Comparison of ENCODE assay signal across 12 cellular contexts in genomic region chr9:130021123-130021522, GRCh38. TPM values are rescaled to one million over a fixed set of nuclear protein-coding genes. Genes with fewer than 3 reads are reported as not detected.
DNase-seq lines count a peak whose midpoint lies in the region; ATAC-seq and TF ChIP-seq lines count a peak whose summit lies in the region.
"Had no signal": no experiment of that assay in that cellular context is flagged by ENCODE, and none has a peak within 500 bp of the region (broad histone marks: within the 10 kb centered on the region; RNA-seq: fewer than 3 reads in every experiment).

No MANE protein-coding gene starts in this region.

- no peak for TF ChIP-seq CTCF in CD4-positive, alpha-beta T cell (IDR thresholded peaks at IDR 0.05)
- TF ChIP-seq CTCF in KMS-11 (conservative IDR thresholded peaks at IDR 0.05; ENCODE audit: low read depth, low read length): no peak
- no peak for TF ChIP-seq CTCF in natural killer cell (IDR thresholded peaks at IDR 0.05)
- no peak for TF ChIP-seq CTCF in Caco-2 (IDR thresholded peaks at IDR 0.05; ENCODE audit: insufficient read depth in 1 of 2, low read depth in 1 of 2, low read length in 1 of 2, severe bottlenecking in 1 of 2, unreplicated experiment in 1 of 2)

- H3K4me1 ChIP-seq in KMS-11 (ENCODE audit: low read depth, poor library complexity, severe bottlenecking): peaks cover 81% of the 10 kb centered on the region
- peaks cover 8% of the 10 kb centered on the region for H3K4me1 ChIP-seq in Caco-2
- H3K4me1 ChIP-seq in HAP-1: peaks cover 13% of the 10 kb centered on the region

- POLR2A ChIA-PET in CD4-positive, alpha-beta T cell (lab: Charles Lee): interaction anchor here (1.8 kb wide), 1 partner anchor 133 kb away, joined by 4 read pairs; no protein-coding TSS in a partner anchor
- POLR2A ChIA-PET in Caco-2 (lab: Charles Lee): no interaction called here

- CTCF ChIA-PET in CD4-positive, alpha-beta T cell (lab: Charles Lee): interaction anchor here (3.2 kb wide), 1 partner anchor 10 kb away, joined by 16 read pairs; no protein-coding TSS in a partner anchor
- CTCF ChIA-PET in Caco-2 (lab: Charles Lee): no interaction called here

- peaks cover 3% of the 10 kb centered on the region for H3K9me3 ChIP-seq in CD4-positive, alpha-beta T cell (ENCODE audit: control insufficient read depth, low read length)
- peaks cover 3% of the 10 kb centered on the region; the same call in 1 of the 2 replicates for H3K9me3 ChIP-seq in Caco-2
- no peaks in the 10 kb centered on the region for H3K9me3 ChIP-seq in HAP-1

- no peak overlapping the region for H2AFZ ChIP-seq in KMS-11 (ENCODE audit: low read depth)

- no peaks in the 10 kb centered on the region for H3K9me3 Mint-ChIP-seq in CD4-positive, alpha-beta T cell
- H3K9me3 Mint-ChIP-seq in natural killer cell: no peaks in the 10 kb centered on the region
- no peaks in the 10 kb centered on the region for H3K9me3 Mint-ChIP-seq in Caco-2 (ENCODE audit: unreplicated experiment)

- intact Hi-C loops in CD4-positive, alpha-beta T cell (cut with DNase I, micrococcal nuclease): no loop called here
- intact Hi-C loops in natural killer cell (cut with micrococcal nuclease) (no loop called here), Caco-2 (cut with micrococcal nuclease; ENCODE audit: unreplicated experiment) (no loop called here)

- H3K4me3 ChIP-seq in KMS-11 (IDR thresholded peaks at IDR 0.05; ENCODE audit: insufficient read depth, low read depth, low read length) (no peak overlapping the region), Caco-2 (ENCODE audit: low read depth, low read length) (no peak overlapping the region), HAP-1 (no peak overlapping the region)
- H3K4me3 ChIP-seq: smooth muscle cell had no signal

- H3K36me3 ChIP-seq in KMS-11 (ENCODE audit: insufficient read depth) (no peaks in the 10 kb centered on the region), Caco-2 (ENCODE audit: control insufficient read depth, insufficient read depth, low read length) (no peaks in the 10 kb centered on the region), HAP-1 (replicated peaks) (no peaks in the 10 kb centered on the region; the same call in 1 of the 2 replicates)

- no TSS peak for BruUV-seq in Caco-2 (replicated peaks; lab: Mats Ljungman, UMichigan)

- no peaks in the 10 kb centered on the region for H3K27me3 ChIP-seq in CD4-positive, alpha-beta T cell (ENCODE audit: control insufficient read depth, insufficient read depth, low read length)
- H3K27me3 ChIP-seq in KMS-11 (ENCODE audit: insufficient read depth, low read depth) (no peaks in the 10 kb centered on the region), Caco-2 (replicated peaks; ENCODE audit: control insufficient read depth, insufficient read depth, low read length) (no peaks in the 10 kb centered on the region), HAP-1 (ENCODE audit: low read depth) (no peaks in the 10 kb centered on the region)

- H3K27ac Mint-ChIP-seq in CD4-positive, alpha-beta T cell: peak overlapping the region; percentile 81
- H3K27ac Mint-ChIP-seq in natural killer cell: peak overlapping the region; percentile 45 to 84
- no peak overlapping the region for H3K27ac Mint-ChIP-seq in Caco-2 (ENCODE audit: unreplicated experiment)

- no peaks in the 10 kb centered on the region for H4K20me1 ChIP-seq in KMS-11 (ENCODE audit: insufficient read depth)

- H3K4me2 ChIP-seq in KMS-11: peak overlapping the region; percentile 19; the same call in 1 of the 2 replicates
- H3K4me2 ChIP-seq: smooth muscle cell had no signal

- ATAC-seq in CD4-positive, alpha-beta T cell (ENCODE audit: poor library complexity): no peak
- ATAC-seq in natural killer cell (no peak), HG03280 (IDR thresholded peaks at IDR 0.05; ENCODE audit: unreplicated experiment) (no peak), GM18858 (IDR thresholded peaks at IDR 0.05; ENCODE audit: unreplicated experiment) (no peak)

- peaks cover 65% of the 10 kb centered on the region for H3K79me2 ChIP-seq in KMS-11 (ENCODE audit: insufficient read depth, low read depth)

- no peak overlapping the region for H3K9ac ChIP-seq in KMS-11

- H3K27me3 Mint-ChIP-seq in CD4-positive, alpha-beta T cell: no peaks in the 10 kb centered on the region
- no peaks in the 10 kb centered on the region for H3K27me3 Mint-ChIP-seq in natural killer cell (ENCODE audit: low read depth in 2 of 2)
- H3K27me3 Mint-ChIP-seq in Caco-2 (ENCODE audit: insufficient read depth, unreplicated experiment): no peaks in the 10 kb centered on the region

- no peak overlapping the region for H3K27ac ChIP-seq in CD4-positive, alpha-beta T cell (ENCODE audit: low read depth, low read length)
- H3K27ac ChIP-seq in KMS-11 (no peak overlapping the region), caudate nucleus (ENCODE audit: low read depth, low read length) (peak overlapping the region; percentile 68)
- H3K27ac ChIP-seq: VCaP had no signal

- peak overlapping the region; percentile 46 for H3K4me3 Mint-ChIP-seq in CD4-positive, alpha-beta T cell
- H3K4me3 Mint-ChIP-seq in natural killer cell (no peak overlapping the region), Caco-2 (ENCODE audit: unreplicated experiment) (no peak overlapping the region)

- in situ Hi-C loops in HAP-1 (cut with MboI; ENCODE audit: low sequenced_read_pairs): no loop called here

- H3K4me1 Mint-ChIP-seq in CD4-positive, alpha-beta T cell (ENCODE audit: low read depth): peaks cover 89% of the 10 kb centered on the region
- H3K4me1 Mint-ChIP-seq in natural killer cell (peaks cover 61 to 67% of the 10 kb centered on the region in 2 donors), Caco-2 (ENCODE audit: low read depth, unreplicated experiment) (no peaks in the 10 kb centered on the region)

- H3K36me3 Mint-ChIP-seq in CD4-positive, alpha-beta T cell (ENCODE audit: low read depth): peaks cover 78% of the 10 kb centered on the region
- no peaks in the 10 kb centered on the region for H3K36me3 Mint-ChIP-seq in natural killer cell
- no peaks in the 10 kb centered on the region for H3K36me3 Mint-ChIP-seq in Caco-2 (ENCODE audit: insufficient read depth, unreplicated experiment)

- DNase-seq in CD4-positive, alpha-beta T cell: no peak
- DNase-seq in caudate nucleus (lab: John Stamatoyannopoulos, UW) (no peak), natural killer cell (no peak), Caco-2 (no peak), HAP-1 (ENCODE audit: low spot score in 2 of 2) (no peak)
- DNase-seq: Karpas-422, NCI-H1436 had no signal

RNA-seq across cellular contexts. Expression of gene FNBP1, which starts 21.9 kb away (rescaled TPM):
- total RNA-seq in CD4-positive, alpha-beta T cell: 100 to 1,000 TPM; 166 to 181 TPM
- 100 to 1,000 TPM; 177 to 209 (median 203) TPM for total RNA-seq in natural killer cell
- total RNA-seq in Caco-2 (2022): 33.2 and 34.3 TPM in 2 replicates

RNA-seq across cellular contexts. Expression of gene GPR107, which starts 32.6 kb away (rescaled TPM):
- 10 to 100 TPM; 18.9 to 19.2 TPM for total RNA-seq in CD4-positive, alpha-beta T cell
- total RNA-seq in natural killer cell (10 to 100 TPM; 32.9 to 49.5 (median 41.8) TPM), Caco-2 (2022) (49.8 and 53.1 TPM in 2 replicates)
